Comparison of ENCODE assay signal across 1 cellular context in genomic region chr5:133944263-133945230, GRCh38.
TF ChIP-seq lines count a peak whose summit lies in the region.

No MANE protein-coding gene starts in this region.

TF ChIP-seq in K562, 482 proteins besides CTCF, POLR2A, EP300 and RAD21 (continued from another document and continues in another):
- TF ChIP-seq RREB1 (CRISPR knock-in tag; IDR thresholded peaks at IDR 0.05) (0 out of 2 replicates have a peak, but pooled peaks have one; percentile 32), ZNF277 (CRISPR knock-in tag; IDR thresholded peaks at IDR 0.05; ENCODE audit: borderline replicate concordance) (no peak), TRIM28 (IDR thresholded peaks at IDR 0.05) (no peak), ATF1 (CRISPR knock-in tag; IDR thresholded peaks at IDR 0.05) (no peak), ATF1 (tag; IDR thresholded peaks at IDR 0.05) (0 out of 2 replicates have a peak, but pooled peaks have one; percentile 10), TEAD4 (IDR thresholded peaks at IDR 0.05; ENCODE audit: low read length) (0 out of 2 replicates have a peak, but pooled peaks have one; percentile 13), TEAD4 (CRISPR knock-in tag; IDR thresholded peaks at IDR 0.05; ENCODE audit: borderline replicate concordance) (no peak), FOXA1 (IDR thresholded peaks at IDR 0.05; ENCODE audit: borderline replicate concordance) (no peak), ZNF143 (CRISPR knock-in tag; IDR thresholded peaks at IDR 0.05) (no peak), MTA1 (IDR thresholded peaks at IDR 0.05; ENCODE audit: borderline replicate concordance) (no peak), JUND (IDR thresholded peaks at IDR 0.05; ENCODE audit: borderline replicate concordance, low read depth, low read length) (no peak), JUND (tag; IDR thresholded peaks at IDR 0.05; ENCODE audit: borderline replicate concordance, low read depth, low read length) (no peak), LCOR (CRISPR knock-in tag; IDR thresholded peaks at IDR 0.05) (no peak), GABPB2 (CRISPR knock-in tag; conservative IDR thresholded peaks at IDR 0.05) (no peak), TFAM (CRISPR knock-in tag; conservative IDR thresholded peaks at IDR 0.05) (no peak), SNAPC5 (CRISPR knock-in tag; IDR thresholded peaks at IDR 0.05) (no peak), TOE1 (IDR thresholded peaks at IDR 0.05; ENCODE audit: borderline replicate concordance) (no peak), TOE1 (CRISPR knock-in tag; IDR thresholded peaks at IDR 0.05; ENCODE audit: borderline replicate concordance, low read depth) (no peak), CBX3 (IDR thresholded peaks at IDR 0.05; ENCODE audit: borderline replicate concordance in 1 of 2, low read length in 2 of 2) (no peak), MAZ (CRISPR knock-in tag; conservative IDR thresholded peaks at IDR 0.05 in 1 of 2, IDR thresholded peaks at IDR 0.05 in 1 of 2) (no peak), MTA3 (IDR thresholded peaks at IDR 0.05; ENCODE audit: borderline replicate concordance) (0 out of 2 replicates have a peak, but pooled peaks have one; percentile 32), PKNOX1 (IDR thresholded peaks at IDR 0.05) (no peak), MNT (conservative IDR thresholded peaks at IDR 0.05) (no peak), FOXP1 (CRISPR knock-in tag; IDR thresholded peaks at IDR 0.05) (no peak), MLX (CRISPR knock-in tag; conservative IDR thresholded peaks at IDR 0.05) (0 out of 4 replicates have a peak, but pooled peaks of 1 of the 2 experiments have one; percentile 54), FOXP4 (CRISPR knock-in tag; IDR thresholded peaks at IDR 0.05; ENCODE audit: borderline replicate concordance) (no peak), ZZZ3 (IDR thresholded peaks at IDR 0.05) (no peak), CXXC5 (CRISPR knock-in tag; IDR thresholded peaks at IDR 0.05) (0 out of 2 replicates have a peak, but pooled peaks have one; percentile 14), PTBP1 (IDR thresholded peaks at IDR 0.05; ENCODE audit: low read depth, low read length) (no peak), ZNF12 (CRISPR knock-in tag; IDR thresholded peaks at IDR 0.05) (no peak), SMARCA4 (IDR thresholded peaks at IDR 0.05) (no peak), KDM4B (IDR thresholded peaks at IDR 0.05; ENCODE audit: borderline replicate concordance in 2 of 2, low read depth in 1 of 2) (no peak), RB1 (IDR thresholded peaks at IDR 0.05; ENCODE audit: low read depth) (0 out of 2 replicates have a peak, but pooled peaks have one; percentile 23), HDAC1 (IDR thresholded peaks at IDR 0.05) (peak in 1 of 2 experiments; percentile 29; a peak in 1 of 4 replicates), GATA2 (CRISPR knock-in tag; IDR thresholded peaks at IDR 0.05) (no peak), RFX7 (CRISPR knock-in tag; IDR thresholded peaks at IDR 0.05) (no peak), SMC3 (conservative IDR thresholded peaks at IDR 0.05; ENCODE audit: insufficient read depth, low read depth, low read length) (peak; percentile 91), DEAF1 (CRISPR knock-in tag; IDR thresholded peaks at IDR 0.05) (peak; percentile 84), MECOM (CRISPR knock-in tag; IDR thresholded peaks at IDR 0.05) (no peak), ZNF699 (CRISPR knock-in tag; IDR thresholded peaks at IDR 0.05; ENCODE audit: insufficient replicate concordance) (no peak), ZNF41 (CRISPR knock-in tag; conservative IDR thresholded peaks at IDR 0.05) (no peak), CBFA2T2 (conservative IDR thresholded peaks at IDR 0.05) (no peak), ZNF780A (CRISPR knock-in tag; IDR thresholded peaks at IDR 0.05) (no peak), ZNF518B (CRISPR knock-in tag; IDR thresholded peaks at IDR 0.05) (no peak), ESRRA (IDR thresholded peaks at IDR 0.05; ENCODE audit: borderline replicate concordance, low read depth) (no peak), ELK1 (CRISPR knock-in tag; IDR thresholded peaks at IDR 0.05) (no peak)
